22 cellular contexts compared by ENCODE assay signal in genomic region chr19:31249217-31249616, GRCh38.
DNase-seq lines count a peak whose midpoint lies in the region; ATAC-seq, FAIRE-seq and TF ChIP-seq lines count a peak whose summit lies in the region.
"Had no signal": no experiment of that assay in that cellular context is flagged by ENCODE, and none has a peak within 500 bp of the region (broad histone marks: within the 10 kb centered on the region; RNA-seq: fewer than 3 reads in every experiment).

No MANE protein-coding gene starts in this region.

- no peak for ATAC-seq in stimulated activated naive CD8-positive, alpha-beta T cell treated with anti-CD3 and anti-CD28 coated beads, Interleukin-15, Interleukin-2, amounts not matched to agents 100 U/mL and 50 U/mL, for 24 hours
- ATAC-seq: activated CD8-positive, alpha-beta memory T cell treated with anti-CD3 and anti-CD28 coated beads, Interleukin-2, amount 10 ng/mL, durations not matched to agents 7 days and 5 days had no signal

- TF ChIP-seq CTCF in 22Rv1 (IDR thresholded peaks at IDR 0.05) = 0 out of 2 replicates have a peak, but pooled peaks have one; percentile 14
- TF ChIP-seq CTCF in LNCAP (IDR thresholded peaks at IDR 0.05) = peak; percentile 69
- peak in 2 of 6 experiments; percentile 12 to 18 for TF ChIP-seq CTCF in adrenal gland (IDR thresholded peaks at IDR 0.05)
- peak in 2 of 3 experiments; percentile 5 to 41 for TF ChIP-seq CTCF in keratinocyte (optimal IDR thresholded peaks at IDR 0.05 in 1 of 3, IDR thresholded peaks at IDR 0.05 in 1 of 3, conservative IDR thresholded peaks at IDR 0.05 in 1 of 3; ENCODE audit: extremely low read depth in 1 of 3, insufficient read depth in 2 of 3, low read length in 3 of 3)
- no peak for TF ChIP-seq CTCF in RWPE1 (conservative IDR thresholded peaks at IDR 0.05; ENCODE audit: low read depth)

- no peak overlapping the region for H2AFZ ChIP-seq in keratinocyte (ENCODE audit: control insufficient read depth, low read length)
- H2AFZ ChIP-seq: hepatocyte had no signal

- no peak overlapping the region for H3K4me2 ChIP-seq in keratinocyte (ENCODE audit: control insufficient read depth, extremely low read depth, insufficient read depth, low read depth, low read length)
- H3K4me2 ChIP-seq: hepatocyte had no signal

- TF ChIP-seq POLR2A in adrenal gland (IDR thresholded peaks at IDR 0.05) = no peak

- no peaks in the 10 kb centered on the region for H3K9me3 Mint-ChIP-seq in activated naive CD8-positive, alpha-beta T cell treated with anti-CD3 and anti-CD28 coated beads for 36 hours
- H3K9me3 Mint-ChIP-seq: activated T-helper 1 cell treated with anti-CD3 and anti-CD28 coated beads, Interleukin-12 subunit alpha, Interleukin-12 subunit beta, Interleukin-2, Interleukin-4 antibody, amounts not matched to agents 30 ng/mL and 10 ng/mL and 1 ng/mL, durations not matched to agents 14 hours and 24 hours and 36 hours; CD4-positive, alpha-beta memory T cell had no signal

- no peak for FAIRE-seq in keratinocyte (lab: Jason Lieb, UNC)
- FAIRE-seq: A204.1, G401.6 had no signal

- no peak overlapping the region for H3K9ac ChIP-seq in keratinocyte (ENCODE audit: control insufficient read depth, extremely low read depth, insufficient read depth, low read length)

- CTCF ChIA-PET in RWPE1 (lab: Yijun Ruan, JAX) = interaction anchor here (0.6 kb wide), 1 partner anchor 1337 kb away, joined by 3 read pairs; no protein-coding TSS in a partner anchor

- H3K36me3 Mint-ChIP-seq in activated naive CD8-positive, alpha-beta T cell treated with anti-CD3 and anti-CD28 coated beads for 36 hours = no peaks in the 10 kb centered on the region
- H3K36me3 Mint-ChIP-seq: activated CD8-positive, alpha-beta memory T cell treated with anti-CD3 and anti-CD28 coated beads, Interleukin-2, amount 10 ng/mL, durations not matched to agents 7 days and 5 days; activated naive CD8-positive, alpha-beta T cell; CD4-positive, alpha-beta memory T cell had no signal

- H3K4me3 ChIP-seq in adrenal gland (no peak overlapping the region), keratinocyte (ENCODE audit: control insufficient read depth in 2 of 3, extremely low read depth in 1 of 3, insufficient read depth in 2 of 3, low read depth in 1 of 3, low read length in 3 of 3) (no peak overlapping the region)
- H3K4me3 ChIP-seq: coronary artery, hepatocyte, upper lobe of left lung had no signal

- POLR2A ChIA-PET in RWPE1 (lab: Yijun Ruan, JAX; ENCODE audit: low non-redundant PET) = no interaction called here

- H3K27me3 ChIP-seq in adrenal gland (no peaks in the 10 kb centered on the region), keratinocyte (ENCODE audit: control insufficient read depth, extremely low read depth, insufficient read depth, low read length) (no peaks in the 10 kb centered on the region)
- H3K27me3 ChIP-seq: hepatocyte, upper lobe of left lung had no signal

- H3K9me1 ChIP-seq in keratinocyte (ENCODE audit: control insufficient read depth, extremely low read depth, insufficient read depth, low read length) = no peaks in the 10 kb centered on the region

- no peaks in the 10 kb centered on the region for H4K20me1 ChIP-seq in keratinocyte (ENCODE audit: control insufficient read depth, extremely low read depth, insufficient read depth, low read length)

- H3K27ac ChIP-seq in 22Rv1 (no peak overlapping the region), adrenal gland (no peak overlapping the region), keratinocyte (ENCODE audit: control insufficient read depth, insufficient read depth, low read length) (no peak overlapping the region), RWPE1 (no peak overlapping the region)
- H3K27ac ChIP-seq: coronary artery, hepatocyte, upper lobe of left lung had no signal

- H3K4me3 Mint-ChIP-seq in activated naive CD8-positive, alpha-beta T cell treated with anti-CD3 and anti-CD28 coated beads for 36 hours = no peak overlapping the region
- H3K4me3 Mint-ChIP-seq: activated CD8-positive, alpha-beta memory T cell treated with anti-CD3 and anti-CD28 coated beads, Interleukin-2, amount 10 ng/mL, durations not matched to agents 7 days and 5 days; activated naive CD8-positive, alpha-beta T cell; activated T-helper 1 cell treated with anti-CD3 and anti-CD28 coated beads, Interleukin-12 subunit alpha, Interleukin-12 subunit beta, Interleukin-2, Interleukin-4 antibody, amounts not matched to agents 30 ng/mL and 10 ng/mL and 1 ng/mL, durations not matched to agents 14 hours and 24 hours and 36 hours; CD4-positive, alpha-beta memory T cell had no signal

- H3K27ac Mint-ChIP-seq in activated naive CD8-positive, alpha-beta T cell treated with anti-CD3 and anti-CD28 coated beads for 36 hours = no peak overlapping the region
- H3K27ac Mint-ChIP-seq: activated CD8-positive, alpha-beta memory T cell treated with anti-CD3 and anti-CD28 coated beads, Interleukin-2, amount 10 ng/mL, durations not matched to agents 7 days and 5 days; activated naive CD8-positive, alpha-beta T cell; activated T-helper 1 cell treated with anti-CD3 and anti-CD28 coated beads, Interleukin-12 subunit alpha, Interleukin-12 subunit beta, Interleukin-2, Interleukin-4 antibody, amounts not matched to agents 30 ng/mL and 10 ng/mL and 1 ng/mL, durations not matched to agents 14 hours and 24 hours and 36 hours; CD4-positive, alpha-beta memory T cell had no signal

- H3K79me2 ChIP-seq in keratinocyte (ENCODE audit: control insufficient read depth, insufficient read depth, low read length) = no peaks in the 10 kb centered on the region
- H3K79me2 ChIP-seq: hepatocyte had no signal

- no peaks in the 10 kb centered on the region for H3K9me3 ChIP-seq in adrenal gland (replicated peaks in 1 of 3)
- H3K9me3 ChIP-seq in keratinocyte (ENCODE audit: control insufficient read depth, low read depth, low read length) = no peaks in the 10 kb centered on the region
- H3K9me3 ChIP-seq: upper lobe of left lung had no signal

- 61 to 84% (median 70%) methylated on average over 9 of the region's 9 CpGs for WGBS in adrenal gland, 4 donors

- no peaks in the 10 kb centered on the region for H3K4me1 Mint-ChIP-seq in activated naive CD8-positive, alpha-beta T cell treated with anti-CD3 and anti-CD28 coated beads for 36 hours
- H3K4me1 Mint-ChIP-seq: CD4-positive, alpha-beta memory T cell had no signal

- no peaks in the 10 kb centered on the region for H3K4me1 ChIP-seq in adrenal gland (replicated peaks in 1 of 2)
- H3K4me1 ChIP-seq in keratinocyte (ENCODE audit: control insufficient read depth, extremely low read depth, insufficient read depth, low read length) = peaks cover 9% of the 10 kb centered on the region
- H3K4me1 ChIP-seq: upper lobe of left lung had no signal

- intact Hi-C loops in adrenal gland (cut with DNase I) = no loop called here

- H3K27me3 Mint-ChIP-seq in activated naive CD8-positive, alpha-beta T cell treated with anti-CD3 and anti-CD28 coated beads for 36 hours = peaks cover 4% of the 10 kb centered on the region

- H3K36me3 ChIP-seq in adrenal gland (replicated peaks in 1 of 2) (no peaks in the 10 kb centered on the region), keratinocyte (ENCODE audit: control insufficient read depth in 2 of 2, extremely low read depth in 1 of 2, insufficient read depth in 2 of 2, low read length in 2 of 2) (no peaks in the 10 kb centered on the region)
- H3K36me3 ChIP-seq: upper lobe of left lung had no signal

- DNase-seq in adrenal gland = peak in 5 of 7 donors; percentile 31 to 67 (median 50)
- no peak for DNase-seq in keratinocyte (ENCODE audit: low read depth, low spot score)
- no peak for DNase-seq in stimulated activated naive CD8-positive, alpha-beta T cell treated with anti-CD3 and anti-CD28 coated beads, Interleukin-15, Interleukin-2, amounts not matched to agents 100 U/mL and 50 U/mL, for 24 hours
- DNase-seq in RWPE1 (ENCODE audit: low spot score) = no peak
- DNase-seq in activated naive CD8-positive, alpha-beta T cell treated with anti-CD3 and anti-CD28 coated beads for 36 hours = no peak
- DNase-seq in NCI-H524 (lab: John Stamatoyannopoulos, UW) = no peak
- DNase-seq: activated CD4-positive, alpha-beta T cell treated with anti-CD3 and anti-CD28 coated beads for 48 hours; CD4-positive, alpha-beta memory T cell; KG1; NCI-H1092 treated with DMSO at 0.1 percent for 48 hours; NCI-H2081; NCI-H510A treated with DMSO at 0.1 percent for 48 hours; upper lobe of left lung had no signal

- dilution Hi-C loops in keratinocyte (cut with MboI; ENCODE audit: extremely low pct_ligation_motif_present, low sequenced_read_pairs) = no loop called here

Comparison
In these comparisons a context has a peak if more than half of its experiments do, and no peak if none do; other contexts are left out.
1. DNase-seq: peak in adrenal gland (5 of 7); none in keratinocyte (single experiment), stimulated activated naive CD8-positive, alpha-beta T cell treated with anti-CD3 and anti-CD28 coated beads, Interleukin-15, Interleukin-2, amounts not matched to agents 100 U/mL and 50 U/mL, for 24 hours (single experiment), RWPE1 (single experiment), activated naive CD8-positive, alpha-beta T cell treated with anti-CD3 and anti-CD28 coated beads for 36 hours (single experiment) and NCI-H524 (0 of 2).